ENCODE assay signal across 1 cellular context in genomic region chr19:48169974-48170803, GRCh38.
TF ChIP-seq lines count a peak whose summit lies in the region.

TSS of gene LIG1 (minus strand) at chr19:48170344. CDS start at chr19:48165566, 4,778 bp downstream.
TSS of gene ZSWIM9 (plus strand) at chr19:48170680. CDS start at chr19:48171803, 1,123 bp downstream.

TF ChIP-seq in SK-N-SH, 30 proteins besides CTCF, POLR2A, EP300 and RAD21 (continued from another document):
- TF ChIP-seq, protein P1, sequence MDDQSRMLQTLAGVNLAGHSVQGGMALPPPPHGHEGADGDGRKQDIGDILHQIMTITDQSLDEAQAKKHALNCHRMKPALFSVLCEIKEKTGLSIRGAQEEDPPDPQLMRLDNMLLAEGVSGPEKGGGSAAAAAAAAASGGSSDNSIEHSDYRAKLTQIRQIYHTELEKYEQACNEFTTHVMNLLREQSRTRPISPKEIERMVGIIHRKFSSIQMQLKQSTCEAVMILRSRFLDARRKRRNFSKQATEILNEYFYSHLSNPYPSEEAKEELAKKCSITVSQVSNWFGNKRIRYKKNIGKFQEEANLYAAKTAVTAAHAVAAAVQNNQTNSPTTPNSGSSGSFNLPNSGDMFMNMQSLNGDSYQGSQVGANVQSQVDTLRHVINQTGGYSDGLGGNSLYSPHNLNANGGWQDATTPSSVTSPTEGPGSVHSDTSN (IDR thresholded peaks at IDR 0.05): peak; percentile 90
